In the genomic region with DNA sequence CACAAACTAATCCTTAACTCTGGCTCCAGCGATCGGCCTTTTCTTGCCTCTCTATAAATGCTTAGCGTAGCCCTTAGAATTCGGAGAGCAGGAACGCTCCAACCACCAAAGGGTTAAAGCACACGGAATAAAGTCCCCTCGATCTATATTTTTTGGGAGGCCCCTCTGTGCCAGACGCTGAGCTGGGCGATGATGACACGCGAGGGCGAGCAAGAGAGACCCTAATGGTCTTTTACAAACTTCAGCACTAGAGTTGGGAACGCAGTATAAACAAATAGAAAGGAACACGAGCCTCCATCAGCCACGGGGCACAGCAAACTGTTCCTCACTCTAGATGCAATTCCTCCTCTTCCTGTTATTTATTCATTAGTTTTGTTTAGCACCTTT, we compare ENCODE assay signal across 11 cellular contexts. TPM values are rescaled to one million over a fixed set of nuclear protein-coding genes. Genes with fewer than 3 reads are reported as not detected.
DNase-seq lines count a peak whose midpoint lies in the region; ATAC-seq lines count a peak whose summit lies in the region.
"Had no signal": no experiment of that assay in that cellular context is flagged by ENCODE, and none has a peak within 500 bp of the region (broad histone marks: within the 10 kb centered on the region; RNA-seq: fewer than 3 reads in every experiment).

No MANE protein-coding gene starts in this region.

- no CpG with 5 or more reads among the region's 15 CpGs for WGBS in trophoblast cell (ENCODE audit: extremely low coverage, insufficient coverage, insufficient read length)

- H2BK5ac ChIP-seq in trophoblast cell (ENCODE audit: low read depth, low read length, poor library complexity) = no peak overlapping the region

- no peak overlapping the region for H3K4ac ChIP-seq in trophoblast cell (ENCODE audit: low read depth, low read length)

- H3K36me3 ChIP-seq in iPS-18a (ENCODE audit: control insufficient read depth, low read depth, low read length) (no peaks in the 10 kb centered on the region), trophoblast cell (ENCODE audit: control insufficient read depth in 1 of 2, insufficient read depth in 2 of 2, low read length in 2 of 2) (no peaks in the 10 kb centered on the region)

- no peak overlapping the region for H3K23ac ChIP-seq in trophoblast cell (ENCODE audit: low read length)

- no peaks in the 10 kb centered on the region for H3K79me1 ChIP-seq in trophoblast cell (ENCODE audit: low read length)

- no peak overlapping the region for H4K12ac ChIP-seq in trophoblast cell (ENCODE audit: low read depth, low read length)

- H2BK12ac ChIP-seq in trophoblast cell (ENCODE audit: low read length) = no peak overlapping the region

- peak overlapping the region; percentile 52 for H3K4me2 ChIP-seq in trophoblast cell (ENCODE audit: low read length)

- peaks cover 49% of the 10 kb centered on the region for H3K4me1 ChIP-seq in iPS-18a (ENCODE audit: control insufficient read depth, low read depth, low read length)
- peaks cover 7 to 8% of the 10 kb centered on the region in 2 experiments for H3K4me1 ChIP-seq in trophoblast cell (ENCODE audit: control insufficient read depth in 1 of 2, insufficient read depth in 2 of 2, low read length in 2 of 2)

- H3K14ac ChIP-seq in trophoblast cell (ENCODE audit: low read length) = no peak overlapping the region

- H3K9ac ChIP-seq in iPS-18a (ENCODE audit: low read length) (peak overlapping the region; percentile 73), trophoblast cell (ENCODE audit: low read length) (no peak overlapping the region)

- H3K18ac ChIP-seq in trophoblast cell (ENCODE audit: low read length) = no peak overlapping the region

- H2AFZ ChIP-seq in trophoblast cell (ENCODE audit: insufficient read depth, low read length, poor library complexity) = no peak overlapping the region

- no peaks in the 10 kb centered on the region for H3K9me3 ChIP-seq in iPS-18a (ENCODE audit: control insufficient read depth, low read depth, low read length)
- H3K9me3 ChIP-seq in trophoblast cell (ENCODE audit: insufficient read depth, low read depth, low read length) = no peaks in the 10 kb centered on the region

- DNase-seq in COLO668 (lab: John Stamatoyannopoulos, UW; ENCODE audit: unreplicated experiment) (peak; percentile 12), NCI-H69 (lab: John Stamatoyannopoulos, UW) (peak; percentile 38), trophoblast cell (no peak), HT-29 (ENCODE audit: low spot score) (no peak), kidney glomerular epithelial cell (lab: John Stamatoyannopoulos, UW) (no peak)
- DNase-seq: GDM1, SIG-M5 had no signal

- no peak overlapping the region for H4K91ac ChIP-seq in trophoblast cell (ENCODE audit: low read depth, low read length)

- H3K27me3 ChIP-seq in iPS-18a (ENCODE audit: control insufficient read depth, insufficient read depth, low read length) (peaks cover 33% of the 10 kb centered on the region), trophoblast cell (ENCODE audit: insufficient read depth, low read length) (peaks cover 34% of the 10 kb centered on the region)

- H3K4me3 ChIP-seq in iPS-18a (ENCODE audit: low read length) (peak overlapping the region; percentile 85), trophoblast cell (ENCODE audit: low read depth, low read length) (no peak overlapping the region)

- H3K27ac ChIP-seq in iPS-18a (ENCODE audit: low read length) = no peak overlapping the region
- no peak overlapping the region for H3K27ac ChIP-seq in trophoblast cell (ENCODE audit: low read depth, low read length)

- ATAC-seq in HG03520 (IDR thresholded peaks at IDR 0.05; ENCODE audit: unreplicated experiment) (no peak), GM18867 (IDR thresholded peaks at IDR 0.05; ENCODE audit: unreplicated experiment) (no peak)

- no peak overlapping the region for H2AK5ac ChIP-seq in trophoblast cell (ENCODE audit: low read length)

- H4K8ac ChIP-seq in trophoblast cell (ENCODE audit: low read depth, low read length) = no peak overlapping the region

- no peak overlapping the region for H2BK120ac ChIP-seq in trophoblast cell (ENCODE audit: insufficient read depth, low read length, poor library complexity)

- no peaks in the 10 kb centered on the region for H3K79me2 ChIP-seq in trophoblast cell (ENCODE audit: control insufficient read depth, insufficient read depth, low read length, poor library complexity)

RNA-seq across cellular contexts. Expression of a gene that starts 1.8 kb away (rescaled TPM):
- polyA plus RNA-seq in trophoblast cell (2013) = 0.14 and 0.15 TPM in 2 replicates
- 5.7 and 7.1 TPM in 2 replicates for total RNA-seq in HT-29 (2014; rRNA removed; shearing (Covaris generic))
- total RNA-seq: MCF 10A had no signal

Comparison
In these comparisons a context has a peak if more than half of its experiments do, and no peak if none do; other contexts are left out.
1. DNase-seq: peak in COLO668 (single experiment) and NCI-H69 (single experiment); none in trophoblast cell (0 of 2), HT-29 (single experiment) and kidney glomerular epithelial cell (single experiment).